In genomic region chr1:21326861-21327344, GRCh38 we compare ENCODE assay signal across 9 cellular contexts. TPM values are rescaled to one million over a fixed set of nuclear protein-coding genes. Genes with fewer than 3 reads are reported as not detected.
DNase-seq lines count a peak whose midpoint lies in the region; ATAC-seq and TF ChIP-seq lines count a peak whose summit lies in the region.
"Had no signal": no experiment of that assay in that cellular context is flagged by ENCODE, and none has a peak within 500 bp of the region (broad histone marks: within the 10 kb centered on the region; RNA-seq: fewer than 3 reads in every experiment).

No MANE protein-coding gene starts in this region.

- peak overlapping the region; percentile 97 for H3K27ac Mint-ChIP-seq in activated naive CD8-positive, alpha-beta T cell

- H3K36me3 ChIP-seq in GM23248 (ENCODE audit: low read depth), result no peaks in the 10 kb centered on the region
- no peaks in the 10 kb centered on the region for H3K36me3 ChIP-seq in gastrocnemius medialis

- H3K4me1 Mint-ChIP-seq in activated naive CD8-positive, alpha-beta T cell (ENCODE audit: low read depth), result peaks cover 87% of the 10 kb centered on the region

- intact Hi-C loops in left ventricle myocardium superior (cut with micrococcal nuclease), result no loop called here
- intact Hi-C loops in gastrocnemius medialis (cut with DNase I; ENCODE audit: low total_unique reads), result no loop called here

- H3K9me3 ChIP-seq in GM23248 (ENCODE audit: low read depth) (no peaks in the 10 kb centered on the region), gastrocnemius medialis (no peaks in the 10 kb centered on the region)

- H4K20me1 ChIP-seq in GM23248 (ENCODE audit: insufficient read depth), result no peaks in the 10 kb centered on the region

- H3K4me2 ChIP-seq in GM23248 (ENCODE audit: unreplicated experiment), result no peak overlapping the region

- no peaks in the 10 kb centered on the region for H3K27me3 Mint-ChIP-seq in activated naive CD8-positive, alpha-beta T cell

- H3F3A ChIP-seq in GM23248 (ENCODE audit: insufficient read depth), result peaks cover 32% of the 10 kb centered on the region

- 53 to 55% methylated on average over 8 to 10 of the region's 10 CpGs for WGBS in GM23248 (ENCODE audit: low coverage in 1 of 2, low lambda C conversion rate in 2 of 2, missing lambda C conversion rate in 2 of 2), 2 experiments

- ATAC-seq in left ventricle myocardium superior, result peak; percentile 49
- no peak for ATAC-seq in gastrocnemius medialis
- no peak for ATAC-seq in omental fat pad (ENCODE audit: low FRiP score)
- ATAC-seq in GM18907 (IDR thresholded peaks at IDR 0.05; ENCODE audit: unreplicated experiment), result no peak

- H2AFZ ChIP-seq in GM23248, result no peak overlapping the region

- H3K4me1 ChIP-seq in GM23248 (ENCODE audit: insufficient read depth), result peaks cover 53% of the 10 kb centered on the region
- peaks cover 22 to 53% of the 10 kb centered on the region in 2 donors for H3K4me1 ChIP-seq in gastrocnemius medialis

- H3K4me3 ChIP-seq in GM23248 (no peak overlapping the region), gastrocnemius medialis (no peak overlapping the region)

- no peaks in the 10 kb centered on the region for H3K9me3 Mint-ChIP-seq in activated naive CD8-positive, alpha-beta T cell (ENCODE audit: low read depth)

- peaks cover 7% of the 10 kb centered on the region for H3K36me3 Mint-ChIP-seq in activated naive CD8-positive, alpha-beta T cell

- in situ Hi-C loops in GM23248 (cut with MboI), result no loop called here
- in situ Hi-C loops in gastrocnemius medialis (cut with MboI; ENCODE audit: low sequenced_read_pairs in 4 of 4), result no loop called here

- TF ChIP-seq CTCF in gastrocnemius medialis (IDR thresholded peaks at IDR 0.05 in 4 of 5, conservative IDR thresholded peaks at IDR 0.05 in 1 of 5) (no peak), omental fat pad (IDR thresholded peaks at IDR 0.05) (no peak)

- H3K79me2 ChIP-seq in GM23248 (ENCODE audit: insufficient read depth), result peaks cover 66% of the 10 kb centered on the region

- no peak overlapping the region for H3K27ac ChIP-seq in GM23248
- peak overlapping the region; percentile 76 to 82 (median 80) for H3K27ac ChIP-seq in gastrocnemius medialis

- TF ChIP-seq POLR2A in gastrocnemius medialis (IDR thresholded peaks at IDR 0.05), result no peak

- H3K9me2 ChIP-seq in GM23248 (ENCODE audit: insufficient read depth), result no peaks in the 10 kb centered on the region

- no peak for DNase-seq in GM23248
- DNase-seq in left ventricle myocardium superior, result peak; percentile 72
- peak in 1 of 2 donors; percentile 53 for DNase-seq in gastrocnemius medialis
- DNase-seq in GF-D8 (lab: John Stamatoyannopoulos, UW), result no peak
- no peak for DNase-seq in omental fat pad (ENCODE audit: low spot score)
- DNase-seq in retina, result no peak
- DNase-seq: activated CD4-positive, CD25-positive, alpha-beta regulatory T cell treated with anti-CD3 and anti-CD28 coated beads, Interleukin-2, amount 50 U/mL, for 72 hours had no signal

- peak overlapping the region; percentile 67; the same call in 1 of the 2 replicates for H3K9ac ChIP-seq in GM23248

- peak overlapping the region; percentile 27 for H3K4me3 Mint-ChIP-seq in activated naive CD8-positive, alpha-beta T cell

- no peaks in the 10 kb centered on the region for H3K27me3 ChIP-seq in GM23248 (replicated peaks; ENCODE audit: insufficient read depth)
- no peaks in the 10 kb centered on the region for H3K27me3 ChIP-seq in gastrocnemius medialis

RNA-seq across cellular contexts. Expression of gene ECE1, which starts 36.6 kb away (rescaled TPM):
- total RNA-seq in GM23248 (2014; rRNA removed; shearing (Covaris generic)), result 100 and 124 TPM in 2 replicates
- polyA plus RNA-seq in GM23248 (2016; fragmentation: Nextera tagmentation; extraction: Ambion mirVana), result 82.3 and 84.2 TPM in 2 replicates
- total RNA-seq in left ventricle myocardium superior (43.3 TPM), gastrocnemius medialis (10 to 100 TPM; 17.1 to 39.9 (median 26.7) TPM), omental fat pad (100 to 1,000 TPM in 2 of 4 donors, 10 to 100 TPM in 2; 43.5 to 158 (median 114) TPM)
